13 cellular contexts compared by ENCODE assay signal in the genomic region with DNA sequence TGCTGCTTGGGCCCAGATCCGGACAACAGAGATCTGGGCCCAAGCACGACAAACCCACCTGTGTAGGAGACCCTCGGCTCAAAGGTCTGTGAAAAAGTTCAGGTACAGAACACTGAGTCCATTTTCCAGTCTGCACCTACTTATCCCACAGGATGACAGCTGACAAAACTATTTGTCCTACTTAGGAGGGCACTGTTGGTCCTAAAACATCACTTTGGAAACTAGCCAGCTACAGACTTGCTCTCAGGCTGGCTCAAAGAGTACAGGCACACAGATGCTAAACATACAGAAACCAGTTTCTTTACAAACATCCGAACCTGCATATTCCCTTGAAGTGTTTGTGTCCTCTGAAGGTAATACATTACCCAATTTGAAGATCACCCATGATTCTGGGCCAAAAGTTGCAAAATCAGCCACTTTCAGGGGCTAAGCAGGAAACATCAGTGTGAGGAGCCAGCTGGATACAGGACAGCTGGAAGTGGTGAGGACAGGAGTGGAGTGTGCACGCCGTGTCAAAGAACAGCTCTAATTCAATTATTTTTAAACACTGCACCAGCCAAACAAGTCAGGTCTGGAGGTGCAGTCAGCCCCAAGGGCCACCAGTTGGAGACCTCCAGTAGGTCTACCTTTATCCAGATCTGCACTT.
DNase-seq lines count a peak whose midpoint lies in the region; ATAC-seq, FAIRE-seq and TF ChIP-seq lines count a peak whose summit lies in the region.
"Had no signal": no experiment of that assay in that cellular context is flagged by ENCODE, and none has a peak within 500 bp of the region (broad histone marks: within the 10 kb centered on the region; RNA-seq: fewer than 3 reads in every experiment).

No MANE protein-coding gene starts in this region.

- peaks cover 41% of the 10 kb centered on the region for H3K36me3 Mint-ChIP-seq in brain

- H3K36me3 ChIP-seq in pancreas: no peaks in the 10 kb centered on the region
- H3K36me3 ChIP-seq: vagina had no signal

- peaks cover 0 to 22% (median 7%) of the 10 kb centered on the region in 5 experiments for H3K9me3 Mint-ChIP-seq in brain

- H3K4me3 Mint-ChIP-seq in brain: no peak overlapping the region
- H3K4me3 Mint-ChIP-seq: CD4-positive, alpha-beta T cell had no signal

- H3K4me3 ChIP-seq in pancreas: no peak overlapping the region
- H3K4me3 ChIP-seq: vagina had no signal

- peak overlapping the region in 3 of 5 experiments; percentile 40 to 65 (median 54) for H3K27ac Mint-ChIP-seq in brain
- H3K27ac Mint-ChIP-seq: CD4-positive, alpha-beta T cell had no signal

- WGBS in pancreas, 2 donors: 58% methylated on average over 6 of the region's 6 CpGs

- H3K4me1 Mint-ChIP-seq in brain: peaks cover 10% of the 10 kb centered on the region

- no peak for TF ChIP-seq CTCF in brain (conservative IDR thresholded peaks at IDR 0.05)
- TF ChIP-seq CTCF in pancreas (IDR thresholded peaks at IDR 0.05): no peak

- intact Hi-C loops in cardiac septum (cut with DNase I): loop anchor here (10.0 kb wide), 1 partner anchor 279 kb away; a partner anchor contains a TSS
- intact Hi-C loops in pancreas (cut with DNase I): no loop called here

- H3K4me1 ChIP-seq in pancreas: peaks cover 37 to 49% (median 37%) of the 10 kb centered on the region in 3 donors
- H3K4me1 ChIP-seq: vagina had no signal

- DNase-seq in cardiac septum (ENCODE audit: low spot score): peak; percentile 79
- DNase-seq in pancreas: no peak
- no peak for DNase-seq in hepatic stellate cell (ENCODE audit: low spot score)
- no peak for DNase-seq in HUDEP-2 (lab: John Stamatoyannopoulos, UW; ENCODE audit: unreplicated experiment in 76 of 76)
- no peak for DNase-seq in foreskin melanocyte
- DNase-seq: activated effector memory CD4-positive, alpha-beta T cell treated with Interleukin-2 at 50 U/mL for 16 hours; CD4-positive, alpha-beta T cell; EL had no signal

- no peaks in the 10 kb centered on the region for H3K27me3 ChIP-seq in pancreas
- H3K27me3 ChIP-seq: vagina had no signal

- no peaks in the 10 kb centered on the region for H3K9me3 ChIP-seq in pancreas

- peak overlapping the region in 2 of 4 donors; percentile 6 to 26 for H3K27ac ChIP-seq in pancreas
- H3K27ac ChIP-seq: vagina had no signal

- ATAC-seq in pancreas (peak in 3 of 4 donors; percentile 50 to 63 (median 58)), HG02642 (IDR thresholded peaks at IDR 0.05; ENCODE audit: poor library complexity, unreplicated experiment) (no peak)

- FAIRE-seq in pancreas (lab: Jason Lieb, UNC): no peak
- FAIRE-seq: endothelial cell of umbilical vein, GM12892 had no signal

- no peaks in the 10 kb centered on the region for H3K27me3 Mint-ChIP-seq in brain
